11 cellular contexts compared by ENCODE assay signal in the genomic region with DNA sequence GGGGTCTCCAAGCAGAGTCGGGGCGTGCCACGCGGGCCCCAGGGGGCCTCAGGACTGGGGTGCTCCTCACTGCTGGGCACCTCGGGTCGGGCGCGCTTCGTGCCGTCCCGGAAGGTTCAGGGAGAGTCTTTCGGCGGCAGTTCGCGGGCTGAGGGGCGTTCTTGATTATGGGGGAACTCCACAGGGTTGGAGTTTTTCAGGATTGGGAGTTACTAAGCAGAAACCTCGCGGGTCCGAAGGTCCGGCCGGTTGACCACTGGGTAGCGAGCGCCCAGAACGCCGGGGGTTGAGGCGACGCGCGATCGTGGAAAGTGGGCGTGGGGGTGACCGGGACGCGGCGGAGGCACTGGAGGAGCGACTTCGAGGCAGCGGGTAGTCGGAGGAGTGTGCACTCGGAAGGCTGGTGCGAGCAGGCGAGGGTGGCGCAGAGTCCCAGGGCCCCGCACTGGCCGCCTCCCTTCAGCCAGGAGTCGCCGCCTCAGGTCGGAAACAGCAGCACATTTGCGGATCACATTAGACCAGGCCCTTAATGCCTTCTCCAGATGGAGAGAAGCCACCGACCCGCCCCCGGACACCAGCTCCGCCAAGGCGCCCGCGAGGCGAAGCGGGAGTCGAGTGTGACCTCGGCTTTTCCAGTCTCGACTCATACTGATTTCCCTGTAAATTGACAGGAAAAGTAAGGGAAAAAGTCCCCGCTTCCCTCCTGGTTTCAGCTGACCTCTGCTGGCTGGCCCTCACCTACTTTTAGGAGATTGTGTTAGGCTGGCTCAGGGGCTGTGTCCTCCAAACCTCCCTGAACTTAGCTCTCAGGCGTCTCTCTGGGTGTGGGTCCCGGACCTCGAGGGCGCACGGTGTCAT. TPM values are rescaled to one million over a fixed set of nuclear protein-coding genes. Genes with fewer than 3 reads are reported as not detected.
DNase-seq lines count a peak whose midpoint lies in the region; ATAC-seq and TF ChIP-seq lines count a peak whose summit lies in the region.
"Had no signal": no experiment of that assay in that cellular context is flagged by ENCODE, and none has a peak within 500 bp of the region (broad histone marks: within the 10 kb centered on the region; RNA-seq: fewer than 3 reads in every experiment).

No MANE protein-coding gene starts in this region.

- TF ChIP-seq CTCF in Peyer's patch (IDR thresholded peaks at IDR 0.05) (no peak), esophagus squamous epithelium (IDR thresholded peaks at IDR 0.05) (peak in 1 of 6 experiments; percentile 6), lower lobe of right lung (IDR thresholded peaks at IDR 0.05) (no peak)

- H3K36me3 ChIP-seq in Peyer's patch, result no peaks in the 10 kb centered on the region
- no peaks in the 10 kb centered on the region for H3K36me3 ChIP-seq in esophagus squamous epithelium
- no peaks in the 10 kb centered on the region for H3K36me3 ChIP-seq in lower lobe of right lung
- H3K36me3 ChIP-seq in subcutaneous abdominal adipose tissue (ENCODE audit: control insufficient read depth in 5 of 5, insufficient read depth in 5 of 5, low read length in 5 of 5), result no peaks in the 10 kb centered on the region

- H3K9ac ChIP-seq in subcutaneous abdominal adipose tissue (ENCODE audit: low read length in 5 of 5), result peak overlapping the region in 3 of 5 donors; percentile 7 to 71 (median 54)

- TF ChIP-seq POLR2A in Peyer's patch (IDR thresholded peaks at IDR 0.05) (no peak), esophagus squamous epithelium (IDR thresholded peaks at IDR 0.05) (no peak)

- intact Hi-C loops in esophagus squamous epithelium (cut with DNase I), result no loop called here
- intact Hi-C loops in lower lobe of right lung (cut with DNase I), result no loop called here

- H3K27me3 ChIP-seq in Peyer's patch (no peaks in the 10 kb centered on the region), esophagus squamous epithelium (peaks cover 0 to 78% (median 6%) of the 10 kb centered on the region in 4 donors), lower lobe of right lung (ENCODE audit: low read depth) (peaks cover 26% of the 10 kb centered on the region), subcutaneous abdominal adipose tissue (ENCODE audit: control insufficient read depth in 5 of 5, insufficient read depth in 4 of 5, low read length in 5 of 5) (peaks cover 0 to 13% (median 4%) of the 10 kb centered on the region in 5 donors)

- WGBS in esophagus squamous epithelium, 2 donors, result 25 to 48% methylated on average over 7 to 13 of the region's 67 CpGs

- peaks cover 0 to 5% (median 0%) of the 10 kb centered on the region in 4 donors for H3K4me1 ChIP-seq in Peyer's patch
- H3K4me1 ChIP-seq in esophagus squamous epithelium, result peaks cover 4 to 36% (median 7%) of the 10 kb centered on the region in 3 donors
- H3K4me1 ChIP-seq in lower lobe of right lung, result no peaks in the 10 kb centered on the region
- H3K4me1 ChIP-seq in subcutaneous abdominal adipose tissue (ENCODE audit: control insufficient read depth in 5 of 5, insufficient read depth in 5 of 5, low read length in 5 of 5), result peaks cover 2 to 48% (median 28%) of the 10 kb centered on the region in 5 donors

- H3K4me3 ChIP-seq in Peyer's patch (peak overlapping the region in 3 of 4 donors; percentile 6 to 49 (median 42)), esophagus squamous epithelium (peak overlapping the region; percentile 22 to 68 (median 42)), lower lobe of right lung (peak overlapping the region; percentile 59), subcutaneous abdominal adipose tissue (ENCODE audit: low read depth in 1 of 5, low read length in 5 of 5) (peak overlapping the region; percentile 49 to 68 (median 59))
- H3K4me3 ChIP-seq: K562 had no signal

- H3K9me3 ChIP-seq in Peyer's patch (peaks cover 0 to 4% (median 0%) of the 10 kb centered on the region in 4 donors), esophagus squamous epithelium (no peaks in the 10 kb centered on the region), lower lobe of right lung (no peaks in the 10 kb centered on the region), subcutaneous abdominal adipose tissue (ENCODE audit: control insufficient read depth in 5 of 5, low read length in 5 of 5) (no peaks in the 10 kb centered on the region)

- H3K27ac ChIP-seq in Peyer's patch, result peak overlapping the region in 2 of 4 donors; percentile 5 to 56
- H3K27ac ChIP-seq in esophagus squamous epithelium, result peak overlapping the region in 3 of 4 donors; percentile 33 to 78 (median 66)
- peak overlapping the region; percentile 60 for H3K27ac ChIP-seq in lower lobe of right lung
- H3K27ac ChIP-seq in subcutaneous abdominal adipose tissue (ENCODE audit: low read depth, low read length), result no peak overlapping the region

- DNase-seq in Peyer's patch, result no peak
- no peak for DNase-seq in esophagus squamous epithelium (lab: John Stamatoyannopoulos, UW)
- DNase-seq in lower lobe of right lung, result no peak
- DNase-seq in germinal center (ENCODE audit: low spot score), result no peak
- DNase-seq in hepatic stellate cell (ENCODE audit: low spot score), result no peak
- DNase-seq: activated CD4-positive, CD25-positive, alpha-beta regulatory T cell treated with anti-CD3 and anti-CD28 coated beads, Interleukin-2, amount 50 U/mL, for 72 hours; DND-41 had no signal

- ATAC-seq in lower lobe of right lung (peak; percentile 21 to 55), HG03520 (IDR thresholded peaks at IDR 0.05; ENCODE audit: unreplicated experiment) (no peak)
- ATAC-seq in activated CD4-positive, CD25-positive, alpha-beta regulatory T cell treated with anti-CD3 and anti-CD28 coated beads, Interleukin-2, amount 50 U/mL, for 24 hours, result no peak
- ATAC-seq: K562 had no signal

RNA-seq across cellular contexts. Expression of gene ADAMTSL3, which starts 0.7 kb away (rescaled TPM):
- total RNA-seq in Peyer's patch, result 1 to 10 TPM in 3 of 4 donors, under 1 TPM in 1; 0.94 to 9.1 (median 2.8) TPM
- total RNA-seq in esophagus squamous epithelium, result 1 to 10 TPM in 2 of 4 donors, under 1 TPM in 2; 0.11 to 3.2 (median 0.79) TPM
- total RNA-seq in lower lobe of right lung, result 26.4 TPM

Comparison
In these comparisons a context has a peak if more than half of its experiments do, and no peak if none do; other contexts are left out.
1. ATAC-seq: peak in lower lobe of right lung (2 of 2); none in HG03520 (single experiment) and activated CD4-positive, CD25-positive, alpha-beta regulatory T cell treated with anti-CD3 and anti-CD28 coated beads, Interleukin-2, amount 50 U/mL, for 24 hours (0 of 2).
2. Peak in every context shown above with its lines, with median percentiles within 50 percentile points of each other: H3K4me3 ChIP-seq.